Comparison of ENCODE assay signal across 3 cellular contexts in the genomic region with DNA sequence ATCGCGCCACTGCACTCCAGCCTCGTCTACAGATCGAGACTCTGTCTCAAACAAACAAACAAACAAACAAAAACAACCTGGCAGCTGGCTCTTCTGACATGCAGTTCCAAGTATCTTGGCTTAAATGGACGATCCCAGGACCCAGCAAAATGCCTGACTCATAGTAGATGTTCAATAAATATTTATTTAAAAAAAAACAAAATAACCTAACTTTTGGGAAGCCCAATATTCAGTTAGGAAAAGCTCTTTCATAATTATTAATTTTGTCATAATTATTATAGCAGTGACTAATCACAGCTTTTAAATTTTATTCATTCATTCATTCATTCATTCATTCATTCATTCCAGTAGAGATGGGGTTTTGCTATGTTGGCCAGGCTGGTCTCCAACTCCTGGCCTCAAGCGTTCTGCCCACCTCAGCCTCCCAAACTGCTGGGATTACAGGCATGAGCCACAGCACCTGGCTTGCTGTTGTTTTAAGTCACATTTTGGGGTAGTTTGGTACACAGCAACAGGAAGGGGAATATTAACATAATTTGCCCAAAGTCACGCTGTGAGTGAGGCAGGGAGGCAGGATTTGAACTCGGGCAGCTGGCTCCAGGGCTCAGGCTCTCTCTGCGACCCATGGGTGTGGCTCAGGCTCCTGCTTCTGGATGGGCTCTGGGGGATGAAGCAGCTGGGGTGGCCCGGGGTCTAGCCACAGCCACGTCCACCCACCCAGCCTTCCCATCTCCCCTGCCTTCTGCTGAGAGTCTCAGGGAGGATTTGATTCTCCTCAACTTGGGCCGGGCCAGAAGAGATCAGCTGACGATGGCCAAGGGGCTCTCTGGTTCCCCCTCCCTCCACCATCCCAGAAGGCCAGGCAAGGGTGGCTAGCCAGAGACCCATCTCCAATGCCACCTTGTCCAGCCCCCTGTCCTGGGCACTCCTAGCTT.
TF ChIP-seq lines count a peak whose summit lies in the region.

No MANE protein-coding gene starts in this region.

TF ChIP-seq in GM23338, 12 proteins besides CTCF, POLR2A, EP300 and RAD21 (continues in another document):
- no peak for TF ChIP-seq STAT1 (IDR thresholded peaks at IDR 0.05; ENCODE audit: unreplicated experiment)
- TF ChIP-seq JUNB (IDR thresholded peaks at IDR 0.05; ENCODE audit: unreplicated experiment): no peak
- TF ChIP-seq EZH2 (IDR thresholded peaks at IDR 0.05; ENCODE audit: low read depth, unreplicated experiment): no peak
- TF ChIP-seq, protein P1, sequence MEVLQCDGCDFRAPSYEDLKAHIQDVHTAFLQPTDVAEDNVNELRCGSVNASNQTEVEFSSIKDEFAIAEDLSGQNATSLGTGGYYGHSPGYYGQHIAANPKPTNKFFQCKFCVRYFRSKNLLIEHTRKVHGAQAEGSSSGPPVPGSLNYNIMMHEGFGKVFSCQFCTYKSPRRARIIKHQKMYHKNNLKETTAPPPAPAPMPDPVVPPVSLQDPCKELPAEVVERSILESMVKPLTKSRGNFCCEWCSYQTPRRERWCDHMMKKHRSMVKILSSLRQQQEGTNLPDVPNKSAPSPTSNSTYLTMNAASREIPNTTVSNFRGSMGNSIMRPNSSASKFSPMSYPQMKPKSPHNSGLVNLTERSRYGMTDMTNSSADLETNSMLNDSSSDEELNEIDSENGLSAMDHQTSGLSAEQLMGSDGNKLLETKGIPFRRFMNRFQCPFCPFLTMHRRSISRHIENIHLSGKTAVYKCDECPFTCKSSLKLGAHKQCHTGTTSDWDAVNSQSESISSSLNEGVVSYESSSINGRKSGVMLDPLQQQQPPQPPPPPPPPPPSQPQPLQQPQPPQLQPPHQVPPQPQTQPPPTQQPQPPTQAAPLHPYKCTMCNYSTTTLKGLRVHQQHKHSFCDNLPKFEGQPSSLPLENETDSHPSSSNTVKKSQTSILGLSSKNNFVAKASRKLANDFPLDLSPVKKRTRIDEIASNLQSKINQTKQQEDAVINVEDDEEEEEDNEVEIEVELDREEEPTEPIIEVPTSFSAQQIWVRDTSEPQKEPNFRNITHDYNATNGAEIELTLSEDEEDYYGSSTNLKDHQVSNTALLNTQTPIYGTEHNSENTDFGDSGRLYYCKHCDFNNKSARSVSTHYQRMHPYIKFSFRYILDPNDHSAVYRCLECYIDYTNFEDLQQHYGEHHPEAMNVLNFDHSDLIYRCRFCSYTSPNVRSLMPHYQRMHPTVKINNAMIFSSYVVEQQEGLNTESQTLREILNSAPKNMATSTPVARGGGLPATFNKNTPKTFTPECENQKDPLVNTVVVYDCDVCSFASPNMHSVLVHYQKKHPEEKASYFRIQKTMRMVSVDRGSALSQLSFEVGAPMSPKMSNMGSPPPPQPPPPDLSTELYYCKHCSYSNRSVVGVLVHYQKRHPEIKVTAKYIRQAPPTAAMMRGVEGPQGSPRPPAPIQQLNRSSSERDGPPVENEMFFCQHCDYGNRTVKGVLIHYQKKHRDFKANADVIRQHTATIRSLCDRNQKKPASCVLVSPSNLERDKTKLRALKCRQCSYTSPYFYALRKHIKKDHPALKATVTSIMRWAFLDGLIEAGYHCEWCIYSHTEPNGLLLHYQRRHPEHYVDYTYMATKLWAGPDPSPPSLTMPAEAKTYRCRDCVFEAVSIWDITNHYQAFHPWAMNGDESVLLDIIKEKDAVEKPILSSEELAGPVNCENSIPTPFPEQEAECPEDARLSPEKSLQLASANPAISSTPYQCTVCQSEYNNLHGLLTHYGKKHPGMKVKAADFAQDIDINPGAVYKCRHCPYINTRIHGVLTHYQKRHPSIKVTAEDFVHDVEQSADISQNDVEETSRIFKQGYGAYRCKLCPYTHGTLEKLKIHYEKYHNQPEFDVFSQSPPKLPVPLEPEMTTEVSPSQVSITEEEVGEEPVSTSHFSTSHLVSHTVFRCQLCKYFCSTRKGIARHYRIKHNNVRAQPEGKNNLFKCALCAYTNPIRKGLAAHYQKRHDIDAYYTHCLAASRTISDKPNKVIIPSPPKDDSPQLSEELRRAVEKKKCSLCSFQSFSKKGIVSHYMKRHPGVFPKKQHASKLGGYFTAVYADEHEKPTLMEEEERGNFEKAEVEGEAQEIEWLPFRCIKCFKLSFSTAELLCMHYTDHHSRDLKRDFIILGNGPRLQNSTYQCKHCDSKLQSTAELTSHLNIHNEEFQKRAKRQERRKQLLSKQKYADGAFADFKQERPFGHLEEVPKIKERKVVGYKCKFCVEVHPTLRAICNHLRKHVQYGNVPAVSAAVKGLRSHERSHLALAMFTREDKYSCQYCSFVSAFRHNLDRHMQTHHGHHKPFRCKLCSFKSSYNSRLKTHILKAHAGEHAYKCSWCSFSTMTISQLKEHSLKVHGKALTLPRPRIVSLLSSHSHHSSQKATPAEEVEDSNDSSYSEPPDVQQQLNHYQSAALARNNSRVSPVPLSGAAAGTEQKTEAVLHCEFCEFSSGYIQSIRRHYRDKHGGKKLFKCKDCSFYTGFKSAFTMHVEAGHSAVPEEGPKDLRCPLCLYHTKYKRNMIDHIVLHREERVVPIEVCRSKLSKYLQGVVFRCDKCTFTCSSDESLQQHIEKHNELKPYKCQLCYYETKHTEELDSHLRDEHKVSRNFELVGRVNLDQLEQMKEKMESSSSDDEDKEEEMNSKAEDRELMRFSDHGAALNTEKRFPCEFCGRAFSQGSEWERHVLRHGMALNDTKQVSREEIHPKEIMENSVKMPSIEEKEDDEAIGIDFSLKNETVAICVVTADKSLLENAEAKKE (CRISPR knock-in tag; IDR thresholded peaks at IDR 0.05): no peak
- TF ChIP-seq EZH2phosphoT487 (IDR thresholded peaks at IDR 0.05; ENCODE audit: unreplicated experiment): no peak
- no peak for TF ChIP-seq CREB1 (CRISPR knock-in tag; IDR thresholded peaks at IDR 0.05; ENCODE audit: low read depth)

TF ChIP-seq in IMR-90, 13 proteins besides CTCF, POLR2A, EP300 and RAD21:
- TF ChIP-seq, protein P2, sequence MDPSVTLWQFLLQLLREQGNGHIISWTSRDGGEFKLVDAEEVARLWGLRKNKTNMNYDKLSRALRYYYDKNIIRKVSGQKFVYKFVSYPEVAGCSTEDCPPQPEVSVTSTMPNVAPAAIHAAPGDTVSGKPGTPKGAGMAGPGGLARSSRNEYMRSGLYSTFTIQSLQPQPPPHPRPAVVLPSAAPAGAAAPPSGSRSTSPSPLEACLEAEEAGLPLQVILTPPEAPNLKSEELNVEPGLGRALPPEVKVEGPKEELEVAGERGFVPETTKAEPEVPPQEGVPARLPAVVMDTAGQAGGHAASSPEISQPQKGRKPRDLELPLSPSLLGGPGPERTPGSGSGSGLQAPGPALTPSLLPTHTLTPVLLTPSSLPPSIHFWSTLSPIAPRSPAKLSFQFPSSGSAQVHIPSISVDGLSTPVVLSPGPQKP (IDR thresholded peaks at IDR 0.05; ENCODE audit: borderline replicate concordance, low read depth, low read length): no peak
- no peak for TF ChIP-seq RFX5 (IDR thresholded peaks at IDR 0.05; ENCODE audit: low read depth, low read length)

TF ChIP-seq in K562, 482 proteins besides CTCF, POLR2A, EP300 and RAD21:
- TF ChIP-seq ZNF24 (IDR thresholded peaks at IDR 0.05): peak; percentile 94
- no peak for TF ChIP-seq SIN3A (IDR thresholded peaks at IDR 0.05; ENCODE audit: borderline replicate concordance in 2 of 2, control insufficient read depth in 1 of 2, low read depth in 2 of 2, low read length in 2 of 2)
- TF ChIP-seq ADNP (tag; IDR thresholded peaks at IDR 0.05): peak; percentile 51; the same call in 1 of the 2 replicates
- TF ChIP-seq FUS (optimal IDR thresholded peaks at IDR 0.05; ENCODE audit: low read depth, low read length): no peak
- TF ChIP-seq BDP1 (IDR thresholded peaks at IDR 0.05; ENCODE audit: insufficient read depth, insufficient read length): no peak
- TF ChIP-seq ZBTB17 (CRISPR knock-in tag; IDR thresholded peaks at IDR 0.05): no peak
